Comparison of ENCODE assay signal across 8 cellular contexts in the genomic region with DNA sequence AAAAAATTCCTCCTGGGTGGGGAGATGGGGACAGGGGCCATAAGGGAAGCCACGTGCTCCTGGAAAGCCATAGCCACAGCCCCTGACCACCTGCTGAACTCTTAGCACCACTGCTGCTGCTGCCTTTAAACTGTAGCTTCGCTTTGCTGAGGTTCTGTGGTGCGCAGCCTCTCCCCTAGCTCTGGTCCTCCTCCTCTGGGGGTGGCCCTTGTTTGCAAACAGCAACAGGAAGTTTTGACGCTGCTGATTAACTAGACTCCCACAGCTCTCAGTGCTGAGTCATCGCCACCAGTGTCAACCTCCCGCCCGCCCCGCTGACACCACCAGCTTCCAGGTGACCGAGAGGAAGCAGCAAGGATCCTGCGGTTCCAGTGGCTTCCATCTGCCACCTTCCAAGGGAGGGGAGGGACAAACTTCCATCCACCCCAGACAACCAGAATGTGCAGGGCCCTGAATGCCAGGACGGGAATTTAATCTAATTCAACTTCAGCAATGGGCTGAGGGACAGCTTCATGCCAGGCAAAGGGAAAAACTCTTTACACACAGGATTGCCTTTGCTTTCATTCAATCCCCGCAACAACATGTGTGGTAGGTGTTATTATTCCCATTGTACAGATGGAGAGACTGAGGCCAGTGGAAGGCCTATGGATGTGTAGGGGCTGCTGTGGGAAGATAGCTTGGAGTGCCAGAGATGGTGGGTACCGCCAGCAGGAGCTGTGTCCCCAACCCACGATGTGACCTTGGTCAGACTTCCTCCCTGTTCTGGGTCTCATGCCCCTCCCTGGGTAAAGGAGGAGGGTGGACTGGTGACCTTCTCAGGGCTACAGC. TPM values are rescaled to one million over a fixed set of nuclear protein-coding genes. Genes with fewer than 3 reads are reported as not detected.
DNase-seq lines count a peak whose midpoint lies in the region; ATAC-seq lines count a peak whose summit lies in the region.

No MANE protein-coding gene starts in this region.

- ATAC-seq in GM19397 (IDR thresholded peaks at IDR 0.05; ENCODE audit: unreplicated experiment), result peak; percentile 99
- peak; percentile 95 for ATAC-seq in HG03469 (IDR thresholded peaks at IDR 0.05; ENCODE audit: unreplicated experiment)
- ATAC-seq in activated naive CD4-positive, alpha-beta T cell treated with anti-CD3 and anti-CD28 coated beads, Interleukin-2, amount 50 U/mL, for 72 hours, result peak; percentile 79 to 97

- peak; percentile 66 for DNase-seq in COR-L47 (lab: John Stamatoyannopoulos, UW)
- DNase-seq in SK-N-MC (ENCODE audit: low read depth, low spot score), result no peak
- peak in 1 of 2 donors; percentile 65 for DNase-seq in activated naive CD4-positive, alpha-beta T cell treated with anti-CD3 and anti-CD28 coated beads, Interleukin-2, amount 50 U/mL, for 72 hours (ENCODE audit: low spot score in 2 of 2)
- DNase-seq in iPS-NIHi7 (ENCODE audit: extremely low spot score), result peak; percentile 73
- peak; percentile 48 to 62 for DNase-seq in stimulated activated CD4-positive, alpha-beta T cell treated with anti-CD3 and anti-CD28 coated beads, Interleukin-1b, Interleukin-23, amount 100 ng/mL, for 4 hours (ENCODE audit: low read depth in 2 of 2)
- DNase-seq in SK-N-DZ (ENCODE audit: low spot score), result no peak

- H3K9me3 ChIP-seq in SK-N-MC (ENCODE audit: low read depth, low read length), result no peaks in the 10 kb centered on the region

- H3K36me3 Mint-ChIP-seq in activated naive CD4-positive, alpha-beta T cell treated with anti-CD3 and anti-CD28 coated beads, Interleukin-2, amount 50 U/mL, for 72 hours, result no peaks in the 10 kb centered on the region

- no peaks in the 10 kb centered on the region for H3K9me3 Mint-ChIP-seq in activated naive CD4-positive, alpha-beta T cell treated with anti-CD3 and anti-CD28 coated beads, Interleukin-2, amount 50 U/mL, for 72 hours

- H3K27ac ChIP-seq in SK-N-MC, result peak overlapping the region; percentile 62; the same call in 1 of the 2 replicates

- no peak overlapping the region for H3K4me3 ChIP-seq in SK-N-MC

- no peaks in the 10 kb centered on the region for H3K36me3 ChIP-seq in SK-N-MC (ENCODE audit: insufficient read depth, low read length)

- no peak overlapping the region for H3K9ac ChIP-seq in SK-N-MC (ENCODE audit: insufficient read length)

- H3K27ac Mint-ChIP-seq in activated naive CD4-positive, alpha-beta T cell treated with anti-CD3 and anti-CD28 coated beads, Interleukin-2, amount 50 U/mL, for 72 hours, result peak overlapping the region; percentile 65 to 74

RNA-seq across cellular contexts. Expression of a gene that starts 8.1 kb away (rescaled TPM):
- total RNA-seq in activated naive CD4-positive, alpha-beta T cell treated with anti-CD3 and anti-CD28 coated beads, Interleukin-2, amount 50 U/mL, for 72 hours, result under 1 TPM; 0.16 to 0.64 TPM
- 0.64 and 0.89 TPM in 2 replicates for polyA plus RNA-seq in SK-N-DZ (2014; cell fraction: cytosol; rRNA removed)
- polyA plus RNA-seq in SK-N-DZ (2014; cell fraction: nucleus; rRNA removed), result 2.8 and 5.1 TPM in 2 replicates

Comparison
In these comparisons a context has a peak if more than half of its experiments do, and no peak if none do; other contexts are left out.
1. DNase-seq: peak in COR-L47 (single experiment), iPS-NIHi7 (single experiment) and stimulated activated CD4-positive, alpha-beta T cell treated with anti-CD3 and anti-CD28 coated beads, Interleukin-1b, Interleukin-23, amount 100 ng/mL, for 4 hours (2 of 2); none in SK-N-MC (single experiment) and SK-N-DZ (single experiment).
2. Peak in every context shown above with its lines, with median percentiles within 50 percentile points of each other: ATAC-seq.